Comparison of ENCODE assay signal across 19 cellular contexts in the genomic region with DNA sequence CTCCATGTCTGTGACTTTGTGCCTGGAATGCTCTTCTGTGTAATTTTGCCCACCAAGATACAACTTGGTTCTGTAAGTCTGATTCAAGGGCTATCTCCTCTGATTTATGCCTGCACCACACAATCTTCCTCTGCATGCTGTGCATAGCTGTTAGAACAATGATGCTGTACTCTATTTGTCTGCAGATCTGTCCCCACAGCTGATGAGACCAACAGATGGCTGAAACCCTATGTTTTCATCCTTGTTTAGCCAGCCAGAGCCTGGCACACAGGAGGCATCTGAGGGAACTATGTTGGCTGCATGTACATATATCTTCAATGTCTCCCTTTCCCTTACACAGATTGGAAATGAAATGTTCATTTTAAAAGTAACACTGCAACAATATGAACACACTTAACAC. TPM values are rescaled to one million over a fixed set of nuclear protein-coding genes. Genes with fewer than 3 reads are reported as not detected.
DNase-seq lines count a peak whose midpoint lies in the region; ATAC-seq and TF ChIP-seq lines count a peak whose summit lies in the region.
"Had no signal": no experiment of that assay in that cellular context is flagged by ENCODE, and none has a peak within 500 bp of the region (broad histone marks: within the 10 kb centered on the region; RNA-seq: fewer than 3 reads in every experiment).

No MANE protein-coding gene starts in this region.

- DNase-seq in left ventricle myocardium inferior (no peak), right cardiac atrium (no peak), cerebellar cortex (ENCODE audit: low spot score) (peak; percentile 81), mesothelial cell of epicardium (ENCODE audit: low spot score in 2 of 2, unreplicated experiment in 2 of 2) (no peak), T-helper 17 cell (no peak), HuH-7 (ENCODE audit: low spot score) (no peak)
- no peak for DNase-seq in CD8-positive, alpha-beta T cell
- DNase-seq: Calu3, DMS153, DND-41, GF-D8, HCEC 1CT, HFFc6 had no signal

- H3K36me3 Mint-ChIP-seq in mesothelial cell of epicardium (peaks cover 77% of the 10 kb centered on the region), T-helper 17 cell (ENCODE audit: low read depth) (no peaks in the 10 kb centered on the region)
- H3K36me3 Mint-ChIP-seq in CD8-positive, alpha-beta T cell, result no peaks in the 10 kb centered on the region

- H3K9me3 ChIP-seq in left ventricle myocardium inferior (replicated peaks) (no peaks in the 10 kb centered on the region), right cardiac atrium (ENCODE audit: control insufficient read depth, low read length) (no peaks in the 10 kb centered on the region), T-helper 17 cell (ENCODE audit: control insufficient read depth, low read length, poor library complexity, severe bottlenecking) (no peaks in the 10 kb centered on the region)
- no peaks in the 10 kb centered on the region for H3K9me3 ChIP-seq in CD8-positive, alpha-beta T cell (ENCODE audit: low read length)
- H3K9me3 ChIP-seq: BLaER1 had no signal

- TF ChIP-seq CTCF in left ventricle myocardium inferior (IDR thresholded peaks at IDR 0.05; ENCODE audit: borderline replicate concordance), result no peak
- TF ChIP-seq CTCF in mesothelial cell of epicardium (IDR thresholded peaks at IDR 0.05; ENCODE audit: unreplicated experiment), result no peak
- no peak for TF ChIP-seq CTCF in CD8-positive, alpha-beta T cell (IDR thresholded peaks at IDR 0.05)

- H3K27me3 Mint-ChIP-seq in mesothelial cell of epicardium (ENCODE audit: low read depth) (no peaks in the 10 kb centered on the region), T-helper 17 cell (peaks cover 58% of the 10 kb centered on the region)
- peaks cover 13% of the 10 kb centered on the region for H3K27me3 Mint-ChIP-seq in CD8-positive, alpha-beta T cell (ENCODE audit: low read depth)

- CTCF ChIA-PET in CD8-positive, alpha-beta T cell (lab: Charles Lee), result interaction anchor here (1.2 kb wide), 1 partner anchor 9 kb away, joined by 6 read pairs; no protein-coding TSS in a partner anchor

- H3K4me1 ChIP-seq in left ventricle myocardium inferior (peaks cover 36% of the 10 kb centered on the region), right cardiac atrium (ENCODE audit: control insufficient read depth, insufficient read depth, low read length) (peaks cover 1% of the 10 kb centered on the region)
- no peaks in the 10 kb centered on the region for H3K4me1 ChIP-seq in CD8-positive, alpha-beta T cell (ENCODE audit: insufficient read depth, low read length)
- H3K4me1 ChIP-seq: BLaER1 had no signal

- H3K36me3 ChIP-seq in left ventricle myocardium inferior, result peaks cover 83% of the 10 kb centered on the region
- H3K36me3 ChIP-seq in CD8-positive, alpha-beta T cell (ENCODE audit: insufficient read depth, low read length), result no peaks in the 10 kb centered on the region

- H3K27me3 ChIP-seq in left ventricle myocardium inferior (ENCODE audit: low read depth) (no peaks in the 10 kb centered on the region), right cardiac atrium (ENCODE audit: control insufficient read depth, insufficient read depth) (no peaks in the 10 kb centered on the region)
- no peaks in the 10 kb centered on the region for H3K27me3 ChIP-seq in CD8-positive, alpha-beta T cell (ENCODE audit: insufficient read depth, low read length)
- H3K27me3 ChIP-seq: BLaER1 had no signal

- H3K27ac ChIP-seq in left ventricle myocardium inferior (replicated peaks) (peak overlapping the region; percentile 1), right cardiac atrium (ENCODE audit: low read length) (no peak overlapping the region)
- H3K27ac ChIP-seq in CD8-positive, alpha-beta T cell (ENCODE audit: low read depth, low read length), result no peak overlapping the region
- H3K27ac ChIP-seq: 22Rv1, BLaER1, HL-60 had no signal

- ATAC-seq in right cardiac atrium (no peak), T-helper 17 cell (no peak), GM18867 (IDR thresholded peaks at IDR 0.05; ENCODE audit: unreplicated experiment) (no peak)
- no peak for ATAC-seq in CD8-positive, alpha-beta T cell
- ATAC-seq: K562 had no signal

- H3K27ac Mint-ChIP-seq in mesothelial cell of epicardium, result peak overlapping the region; percentile 7
- H3K27ac Mint-ChIP-seq in T-helper 17 cell, result no peak overlapping the region
- no peak overlapping the region for H3K27ac Mint-ChIP-seq in CD8-positive, alpha-beta T cell
- H3K27ac Mint-ChIP-seq: HFFc6 had no signal

- H3K4me3 ChIP-seq in left ventricle myocardium inferior (no peak overlapping the region), right cardiac atrium (ENCODE audit: low read length) (no peak overlapping the region)
- no peak overlapping the region for H3K4me3 ChIP-seq in CD8-positive, alpha-beta T cell (ENCODE audit: low read depth, low read length)
- H3K4me3 ChIP-seq: BLaER1, K562 had no signal

- H3K9me3 Mint-ChIP-seq in mesothelial cell of epicardium, result no peaks in the 10 kb centered on the region
- no peaks in the 10 kb centered on the region for H3K9me3 Mint-ChIP-seq in CD8-positive, alpha-beta T cell
- H3K9me3 Mint-ChIP-seq: HFFc6 had no signal

- intact Hi-C loops in left ventricle myocardium inferior (cut with micrococcal nuclease) (no loop called here), right cardiac atrium (cut with DNase I) (no loop called here)
- intact Hi-C loops in CD8-positive, alpha-beta T cell (cut with DNase I, micrococcal nuclease), result no loop called here

- H3K4me3 Mint-ChIP-seq in mesothelial cell of epicardium (no peak overlapping the region), T-helper 17 cell (no peak overlapping the region)
- H3K4me3 Mint-ChIP-seq in CD8-positive, alpha-beta T cell, result no peak overlapping the region
- H3K4me3 Mint-ChIP-seq: HFFc6 had no signal

- H3K4me1 Mint-ChIP-seq in mesothelial cell of epicardium, result peaks cover 23% of the 10 kb centered on the region
- H3K4me1 Mint-ChIP-seq in T-helper 17 cell, result no peaks in the 10 kb centered on the region
- no peaks in the 10 kb centered on the region for H3K4me1 Mint-ChIP-seq in CD8-positive, alpha-beta T cell (ENCODE audit: low read depth)

- POLR2A ChIA-PET in CD8-positive, alpha-beta T cell (lab: Charles Lee), result no interaction called here

RNA-seq across cellular contexts. Expression of a gene that starts 57.9 kb away (rescaled TPM):
- total RNA-seq in left ventricle myocardium inferior (0.11 TPM), right cardiac atrium (under 1 TPM in 2 of 4 donors, not detected in 2; 0.06 to 0.19 TPM), mesothelial cell of epicardium (12.7 to 14.5 TPM (median 14.4 TPM) in 3 replicates), T-helper 17 cell (not detected)
- 0.09 TPM for polyA plus RNA-seq in right cardiac atrium
- not detected for total RNA-seq in CD8-positive, alpha-beta T cell
- total RNA-seq: H1, K562 had no signal

RNA-seq across cellular contexts. Expression of a gene that starts 58.5 kb away (rescaled TPM):
- total RNA-seq in left ventricle myocardium inferior (26.5 TPM), right cardiac atrium (10 to 100 TPM; 22.1 to 31.1 (median 30.3) TPM), mesothelial cell of epicardium (110 to 115 TPM (median 114 TPM) in 3 replicates), T-helper 17 cell (under 1 TPM in 1 of 2 donors, not detected in 1; 0.13 TPM)
- 11.0 TPM for polyA plus RNA-seq in right cardiac atrium
- not detected for total RNA-seq in CD8-positive, alpha-beta T cell

Comparison
In these comparisons a context has a peak if more than half of its experiments do, and no peak if none do; other contexts are left out.
1. RNA of a gene that starts 57.9 kb away (total RNA-seq): 12.7 to 14.5 TPM in mesothelial cell of epicardium; 0.11 TPM in left ventricle myocardium inferior (single experiment), 0.06 to 0.19 TPM in right cardiac atrium, not detected in T-helper 17 cell and not detected in CD8-positive, alpha-beta T cell; every median in the first group is over 10 times any median in the second.
2. RNA of a gene that starts 58.5 kb away (total RNA-seq): 110 to 115 TPM in mesothelial cell of epicardium, 22.1 to 31.1 TPM in right cardiac atrium and 26.5 TPM in left ventricle myocardium inferior (single experiment); 0.13 TPM in T-helper 17 cell and not detected in CD8-positive, alpha-beta T cell; every median in the first group is over 10 times any median in the second.